Comparison of ENCODE assay signal across 8 cellular contexts in the genomic region with DNA sequence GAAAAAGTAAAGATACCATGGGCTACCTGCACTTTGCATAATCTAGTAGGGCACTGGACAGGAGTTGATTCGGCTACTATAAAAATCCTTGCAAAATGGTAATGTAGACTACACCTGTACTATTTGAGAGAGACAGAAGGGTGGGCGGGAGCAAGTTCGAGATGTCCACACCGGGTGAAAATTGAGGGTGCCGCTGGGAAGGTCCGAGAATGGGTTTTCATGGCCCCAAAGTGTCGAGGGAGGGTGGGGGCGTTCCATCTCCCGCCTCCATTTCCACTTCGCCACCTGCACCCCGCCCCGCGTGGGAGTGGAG. TPM values are rescaled to one million over a fixed set of nuclear protein-coding genes. Genes with fewer than 3 reads are reported as not detected.
DNase-seq lines count a peak whose midpoint lies in the region; ATAC-seq and TF ChIP-seq lines count a peak whose summit lies in the region.

No MANE protein-coding gene starts in this region.

- peak; percentile 16 for ATAC-seq in HG02571 (IDR thresholded peaks at IDR 0.05; ENCODE audit: unreplicated experiment)
- ATAC-seq in activated CD8-positive, alpha-beta T cell treated with anti-CD3 and anti-CD28 coated beads for 36 hours, result peak; percentile 2
- no peak for ATAC-seq in GM19467 (IDR thresholded peaks at IDR 0.05; ENCODE audit: unreplicated experiment)

- peaks cover 21 to 43% (median 38%) of the 10 kb centered on the region in 11 experiments; a peak in 18 of 22 replicates for H4K20me1 ChIP-seq in BLaER1 treated with 17β-estradiol and CSF1 and Interleukin-3, amounts not matched to agents 10 nM and 100 nM

- under 1% methylated on average over 13 of the region's 13 CpGs for WGBS in suprapubic skin

- no peak for DNase-seq in activated CD8-positive, alpha-beta T cell treated with anti-CD3 and anti-CD28 coated beads for 36 hours
- DNase-seq in suprapubic skin (ENCODE audit: low spot score in 2 of 2) (no peak), GF-D8 (lab: John Stamatoyannopoulos, UW) (no peak)
- DNase-seq in stimulated activated CD4-positive, alpha-beta T cell treated with anti-CD3 and anti-CD28 coated beads, Interleukin-15, amount 100 ng/mL, for 24 hours, result no peak

- no peaks in the 10 kb centered on the region for H3K27me3 Mint-ChIP-seq in activated CD8-positive, alpha-beta T cell treated with anti-CD3 and anti-CD28 coated beads for 36 hours

- POLR2A ChIA-PET in activated CD8-positive, alpha-beta T cell treated with anti-CD3 and anti-CD28 coated beads for 36 hours (lab: Charles Lee), result no interaction called here

- CTCF ChIA-PET in activated CD8-positive, alpha-beta T cell treated with anti-CD3 and anti-CD28 coated beads for 36 hours (lab: Charles Lee), result no interaction called here

- H3K9me3 Mint-ChIP-seq in activated CD8-positive, alpha-beta T cell treated with anti-CD3 and anti-CD28 coated beads for 36 hours, result peaks cover 3% of the 10 kb centered on the region

- H3K4me1 ChIP-seq in BLaER1 treated with 17β-estradiol and CSF1 and Interleukin-3, amounts not matched to agents 10 nM and 100 nM, result peaks cover 10 to 68% (median 19%) of the 10 kb centered on the region in 10 experiments; a peak in 16 of 20 replicates
- H3K4me1 ChIP-seq in iPS-20b (ENCODE audit: insufficient read depth, low read length) (peaks cover 6% of the 10 kb centered on the region; the same call in 1 of the 2 replicates), suprapubic skin (peaks cover 8% of the 10 kb centered on the region)

- peak overlapping the region; percentile 91 to 99 (median 96) for H3K9ac ChIP-seq in BLaER1 treated with 17β-estradiol and CSF1 and Interleukin-3, amounts not matched to agents 10 nM and 100 nM
- H3K9ac ChIP-seq in iPS-20b (ENCODE audit: low read depth, low read length), result peak overlapping the region; percentile 92

- peak overlapping the region; percentile 96 for H3K27ac Mint-ChIP-seq in activated CD8-positive, alpha-beta T cell treated with anti-CD3 and anti-CD28 coated beads for 36 hours

- TF ChIP-seq CTCF in activated CD8-positive, alpha-beta T cell treated with anti-CD3 and anti-CD28 coated beads for 36 hours (IDR thresholded peaks at IDR 0.05), result no peak
- TF ChIP-seq CTCF in suprapubic skin (IDR thresholded peaks at IDR 0.05), result no peak

- no peak for TF ChIP-seq POLR2A in suprapubic skin (IDR thresholded peaks at IDR 0.05)

- no peaks in the 10 kb centered on the region for H3K9me3 ChIP-seq in BLaER1 treated with 17β-estradiol and CSF1 and Interleukin-3, amounts not matched to agents 10 nM and 100 nM (replicated peaks in 1 of 11)
- H3K9me3 ChIP-seq in iPS-20b (ENCODE audit: insufficient read depth, low read depth, low read length) (no peaks in the 10 kb centered on the region), suprapubic skin (no peaks in the 10 kb centered on the region)

- peaks cover 12 to 33% (median 29%) of the 10 kb centered on the region in 11 experiments; a peak in 21 of 22 replicates for H3K36me3 ChIP-seq in BLaER1 treated with 17β-estradiol and CSF1 and Interleukin-3, amounts not matched to agents 10 nM and 100 nM
- H3K36me3 ChIP-seq in iPS-20b (ENCODE audit: insufficient read depth, low read depth, low read length) (no peaks in the 10 kb centered on the region), suprapubic skin (peaks cover under 1% of the 10 kb centered on the region)

- H3K4me3 Mint-ChIP-seq in activated CD8-positive, alpha-beta T cell treated with anti-CD3 and anti-CD28 coated beads for 36 hours, result peak overlapping the region; percentile 95

- intact Hi-C loops in activated CD8-positive, alpha-beta T cell treated with anti-CD3 and anti-CD28 coated beads for 36 hours (cut with micrococcal nuclease), result no loop called here

- peaks cover 23% of the 10 kb centered on the region for H3K4me1 Mint-ChIP-seq in activated CD8-positive, alpha-beta T cell treated with anti-CD3 and anti-CD28 coated beads for 36 hours (ENCODE audit: low read depth)

- TF ChIP-seq EP300 in suprapubic skin (IDR thresholded peaks at IDR 0.05), result no peak

- H3K27ac ChIP-seq in BLaER1 treated with 17β-estradiol and CSF1 and Interleukin-3, amounts not matched to agents 10 nM and 100 nM, result peak overlapping the region; percentile 89 to 98 (median 95)
- H3K27ac ChIP-seq in iPS-20b (ENCODE audit: low read length) (no peak overlapping the region), suprapubic skin (peak overlapping the region; percentile 94)

- peaks cover 9% of the 10 kb centered on the region for H3K36me3 Mint-ChIP-seq in activated CD8-positive, alpha-beta T cell treated with anti-CD3 and anti-CD28 coated beads for 36 hours (ENCODE audit: low read depth)

- peak overlapping the region; percentile 78 to 100 (median 94) for H3K4me3 ChIP-seq in BLaER1 treated with 17β-estradiol and CSF1 and Interleukin-3, amounts not matched to agents 10 nM and 100 nM
- H3K4me3 ChIP-seq in iPS-20b (ENCODE audit: low read length) (peak overlapping the region; percentile 93), suprapubic skin (peak overlapping the region; percentile 85)

- H3K4me2 ChIP-seq in BLaER1 treated with 17β-estradiol and CSF1 and Interleukin-3, amounts not matched to agents 10 nM and 100 nM, result peak overlapping the region; percentile 76 to 97 (median 87)

- H3K27me3 ChIP-seq in BLaER1 treated with 17β-estradiol and CSF1 and Interleukin-3, amounts not matched to agents 10 nM and 100 nM, result no peaks in the 10 kb centered on the region
- no peaks in the 10 kb centered on the region for H3K27me3 ChIP-seq in iPS-20b (ENCODE audit: insufficient read depth, low read length)
- no peaks in the 10 kb centered on the region for H3K27me3 ChIP-seq in suprapubic skin

RNA-seq across cellular contexts. Expression of gene SNX6, which starts 0.6 kb away (rescaled TPM):
- total RNA-seq in activated CD8-positive, alpha-beta T cell treated with anti-CD3 and anti-CD28 coated beads for 36 hours, result 10 to 100 TPM; 61.1 to 62.8 TPM
- total RNA-seq in suprapubic skin, result 10 to 100 TPM; 51.7 to 89.1 (median 70.9) TPM
